In the genomic region with DNA sequence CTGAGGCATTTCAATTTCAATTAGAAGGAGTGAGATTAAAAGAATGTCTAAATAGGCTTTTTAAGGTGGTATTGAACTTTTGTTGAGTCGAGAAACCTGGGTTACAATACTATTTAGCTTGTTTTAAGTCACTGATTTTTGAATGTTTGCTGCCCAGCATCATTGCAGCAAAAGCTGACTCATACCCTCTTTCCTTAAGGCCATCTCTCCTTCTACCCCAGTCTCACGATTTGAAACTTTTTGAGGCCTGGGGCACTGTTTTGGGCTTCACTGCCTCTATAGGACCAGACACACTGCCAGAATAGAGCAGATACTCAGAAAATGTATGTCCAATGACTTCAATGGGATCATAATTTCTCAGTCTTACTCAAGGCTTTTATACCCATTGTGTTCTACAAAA, we compare ENCODE assay signal across 14 cellular contexts.
DNase-seq lines count a peak whose midpoint lies in the region; ATAC-seq, FAIRE-seq and TF ChIP-seq lines count a peak whose summit lies in the region.
"Had no signal": no experiment of that assay in that cellular context is flagged by ENCODE, and none has a peak within 500 bp of the region (broad histone marks: within the 10 kb centered on the region; RNA-seq: fewer than 3 reads in every experiment).

No MANE protein-coding gene starts in this region.

- H3K4me3 ChIP-seq in PC-3 (ENCODE audit: low read length) (no peak overlapping the region), endothelial cell of umbilical vein (replicated peaks in 1 of 3; ENCODE audit: insufficient read depth in 1 of 3, low read depth in 1 of 3, low read length in 3 of 3) (no peak overlapping the region), sigmoid colon (no peak overlapping the region), WERI-Rb-1 (ENCODE audit: low read depth, low read length) (no peak overlapping the region)
- H3K4me3 ChIP-seq: thyroid gland had no signal

- H3K4me1 ChIP-seq in PC-3 (ENCODE audit: insufficient read depth, low read length) (peaks cover 59% of the 10 kb centered on the region), endothelial cell of umbilical vein (ENCODE audit: control insufficient read depth, extremely low read depth, insufficient read depth, low read length) (peaks cover 77% of the 10 kb centered on the region), sigmoid colon (peaks cover 0 to 34% (median 20%) of the 10 kb centered on the region in 4 donors)

- H3K79me2 ChIP-seq in PC-3 (ENCODE audit: low read length) (no peaks in the 10 kb centered on the region), endothelial cell of umbilical vein (ENCODE audit: control insufficient read depth, insufficient read depth, low read length) (no peaks in the 10 kb centered on the region)

- H2AFZ ChIP-seq in PC-3 (ENCODE audit: low read length) (no peak overlapping the region), endothelial cell of umbilical vein (ENCODE audit: low read depth, low read length) (no peak overlapping the region)

- H3F3A ChIP-seq in PC-3 (ENCODE audit: low read length, unreplicated experiment): peaks cover 4% of the 10 kb centered on the region

- TF ChIP-seq POLR2A in endothelial cell of umbilical vein (IDR thresholded peaks at IDR 0.05; ENCODE audit: low read depth, low read length): no peak
- TF ChIP-seq POLR2A in sigmoid colon (IDR thresholded peaks at IDR 0.05): no peak

- H3K36me3 ChIP-seq in PC-3 (ENCODE audit: low read depth, low read length) (no peaks in the 10 kb centered on the region), endothelial cell of umbilical vein (ENCODE audit: control insufficient read depth in 2 of 2, extremely low read depth in 1 of 2, insufficient read depth in 2 of 2, low read length in 2 of 2) (no peaks in the 10 kb centered on the region), sigmoid colon (no peaks in the 10 kb centered on the region), WERI-Rb-1 (no peaks in the 10 kb centered on the region)
- H3K36me3 ChIP-seq: thyroid gland had no signal

- TF ChIP-seq EP300 in sigmoid colon (IDR thresholded peaks at IDR 0.05): no peak

- no peak for TF ChIP-seq CTCF in PC-3 (conservative IDR thresholded peaks at IDR 0.05; ENCODE audit: low read depth, low read length)
- TF ChIP-seq CTCF in endothelial cell of umbilical vein (IDR thresholded peaks at IDR 0.05; ENCODE audit: extremely low read depth in 1 of 2, insufficient read depth in 1 of 2, low read depth in 1 of 2, low read length in 2 of 2): no peak
- TF ChIP-seq CTCF in sigmoid colon (IDR thresholded peaks at IDR 0.05): no peak
- TF ChIP-seq CTCF in WERI-Rb-1 (IDR thresholded peaks at IDR 0.05; ENCODE audit: low read depth, low read length): no peak

- H3K27me3 ChIP-seq in PC-3 (ENCODE audit: low read length) (no peaks in the 10 kb centered on the region), endothelial cell of umbilical vein (ENCODE audit: control insufficient read depth in 2 of 2, insufficient read depth in 2 of 2, low read length in 2 of 2) (no peaks in the 10 kb centered on the region), sigmoid colon (no peaks in the 10 kb centered on the region), WERI-Rb-1 (ENCODE audit: insufficient read depth, low read depth, severe bottlenecking) (no peaks in the 10 kb centered on the region)
- H3K27me3 ChIP-seq: thyroid gland had no signal

- H3K9me3 ChIP-seq in PC-3 (ENCODE audit: low read length): no peaks in the 10 kb centered on the region
- no peaks in the 10 kb centered on the region for H3K9me3 ChIP-seq in endothelial cell of umbilical vein (replicated peaks; ENCODE audit: control insufficient read depth, insufficient read depth, low read length)
- H3K9me3 ChIP-seq in sigmoid colon: no peaks in the 10 kb centered on the region
- no peaks in the 10 kb centered on the region for H3K9me3 ChIP-seq in WERI-Rb-1 (ENCODE audit: severe bottlenecking)
- H3K9me3 ChIP-seq: thyroid gland had no signal

- intact Hi-C loops in PC-3 (cut with micrococcal nuclease): loop anchor here (2.0 to 10.0 kb wide), 3 partner anchors 60 to 398 kb away; no protein-coding TSS in a partner anchor
- intact Hi-C loops in endothelial cell of umbilical vein (cut with micrococcal nuclease): loop anchor here (1.0 to 2.0 kb wide), 3 partner anchors 59 to 174 kb away; no protein-coding TSS in a partner anchor
- intact Hi-C loops in sigmoid colon (cut with DNase I): no loop called here

- ATAC-seq in PC-3 (no peak), HG02852 (IDR thresholded peaks at IDR 0.05; ENCODE audit: unreplicated experiment) (no peak)

- WGBS in sigmoid colon, 2 donors: 89 to 94% methylated on average over 2 of the region's 2 CpGs

- no peaks in the 10 kb centered on the region for H4K20me1 ChIP-seq in PC-3 (ENCODE audit: low read length)
- no peaks in the 10 kb centered on the region for H4K20me1 ChIP-seq in endothelial cell of umbilical vein (replicated peaks; ENCODE audit: control insufficient read depth, extremely low read depth, insufficient read depth, low read length)

- FAIRE-seq in endothelial cell of umbilical vein (lab: Jason Lieb, UNC): no peak

- H3K9me1 ChIP-seq in endothelial cell of umbilical vein (replicated peaks; ENCODE audit: control insufficient read depth, extremely low read depth, insufficient read depth, low read length): no peaks in the 10 kb centered on the region

- BruUV-seq in PC-3 (replicated peaks; lab: Mats Ljungman, UMichigan): no TSS peak
- no TSS peak for BruUV-seq in endothelial cell of umbilical vein (replicated peaks; lab: Mats Ljungman, UMichigan)

- no peaks in the 10 kb centered on the region for H3K9me2 ChIP-seq in PC-3 (replicated peaks; ENCODE audit: low read length)

- DNase-seq in EH (ENCODE audit: low read depth): peak; percentile 37
- peak; percentile 50 for DNase-seq in PC-3
- peak; percentile 53 for DNase-seq in endothelial cell of umbilical vein (ENCODE audit: low read depth, low spot score)
- DNase-seq in sigmoid colon: no peak
- no peak for DNase-seq in middle frontal gyrus (ENCODE audit: extremely low spot score, low spot score)
- no peak for DNase-seq in WERI-Rb-1
- no peak for DNase-seq in 8988T
- DNase-seq: activated CD8-positive, alpha-beta T cell treated with anti-CD3 and anti-CD28 coated beads for 36 hours; NCI-H2081 treated with DMSO at 0.1 percent for 48 hours; NCI-H82; occipital lobe; stimulated activated CD4-positive, alpha-beta T cell treated with anti-CD3 and anti-CD28 coated beads, Interleukin-15, amount 100 ng/mL, for 24 hours; thyroid gland had no signal

- POLR2A ChIA-PET in PC-3 (lab: Charles Lee; ENCODE audit: unreplicated experiment): no interaction called here
- POLR2A ChIA-PET in endothelial cell of umbilical vein (lab: Charles Lee): interaction anchor here (1.0 kb wide), 1 partner anchor 57 kb away, joined by 3 read pairs; no protein-coding TSS in a partner anchor

- peak overlapping the region; percentile 39 for H3K9ac ChIP-seq in PC-3 (ENCODE audit: low read length)
- no peak overlapping the region for H3K9ac ChIP-seq in endothelial cell of umbilical vein (replicated peaks; ENCODE audit: extremely low read depth, insufficient read depth, low read length)

- CTCF ChIA-PET in PC-3 (lab: Charles Lee): no interaction called here
- CTCF ChIA-PET in endothelial cell of umbilical vein (lab: Charles Lee): interaction anchor here (1.6 to 4.4 kb wide), 4 partner anchors 61 to 320 kb away, joined by 4 to 28 read pairs (median 6); partner anchors contain the start of gene TGFBR2

- dilution Hi-C loops in endothelial cell of umbilical vein (cut with MboI; ENCODE audit: extremely low pct_ligation_motif_present, low sequenced_read_pairs): no loop called here

- H3K27ac ChIP-seq in PC-3 (ENCODE audit: low read length): peak overlapping the region; percentile 81
- peak overlapping the region; percentile 60 for H3K27ac ChIP-seq in endothelial cell of umbilical vein (ENCODE audit: insufficient read depth, low read depth, low read length)
- H3K27ac ChIP-seq in sigmoid colon: peak overlapping the region in 3 of 4 donors; percentile 51 to 67 (median 56)
- H3K27ac ChIP-seq in WERI-Rb-1: no peak overlapping the region

- H3K4me2 ChIP-seq in PC-3 (ENCODE audit: low read length) (peak overlapping the region; percentile 49), endothelial cell of umbilical vein (ENCODE audit: insufficient read depth, low read length) (peak overlapping the region; percentile 7)

TF ChIP-seq in endothelial cell of umbilical vein, 7 proteins besides CTCF, POLR2A, EP300 and RAD21:
- TF ChIP-seq EZH2 (IDR thresholded peaks at IDR 0.05; ENCODE audit: borderline replicate concordance, low read depth, low read length, severe bottlenecking) (no peak), FOS (IDR thresholded peaks at IDR 0.05; ENCODE audit: borderline replicate concordance, insufficient read depth, low read length) (peak; percentile 40), POLR2AphosphoS5 (IDR thresholded peaks at IDR 0.05; ENCODE audit: insufficient read depth, low read depth, low read length) (no peak), JUN (IDR thresholded peaks at IDR 0.05; ENCODE audit: borderline replicate concordance, insufficient read depth, insufficient read length, low read depth) (no peak)
- TF ChIP-seq, protein P1, sequence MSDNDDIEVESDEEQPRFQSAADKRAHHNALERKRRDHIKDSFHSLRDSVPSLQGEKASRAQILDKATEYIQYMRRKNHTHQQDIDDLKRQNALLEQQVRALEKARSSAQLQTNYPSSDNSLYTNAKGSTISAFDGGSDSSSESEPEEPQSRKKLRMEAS (IDR thresholded peaks at IDR 0.05; ENCODE audit: insufficient read depth, insufficient read length): no peak
TF ChIP-seq in endothelial cell of umbilical vein: peak in this region for 1.

Comparison
In these comparisons a context has a peak if more than half of its experiments do, and no peak if none do; other contexts are left out.
1. DNase-seq: peak in EH (single experiment), PC-3 (single experiment) and endothelial cell of umbilical vein (single experiment); none in sigmoid colon (single experiment), middle frontal gyrus (single experiment), WERI-Rb-1 (single experiment) and 8988T (single experiment).